Comparison of ENCODE assay signal across 24 cellular contexts in genomic region chr6:166742981-166743380, GRCh38.
"Had no signal": no experiment of that assay in that cellular context is flagged by ENCODE, and none has a peak within 500 bp of the region (broad histone marks: within the 10 kb centered on the region; RNA-seq: fewer than 3 reads in every experiment).

No MANE protein-coding gene starts in this region.

- DNase-seq: cortex of kidney; effector memory CD8-positive, alpha-beta T cell; gastrocnemius medialis; kidney; mucosa of descending colon; naive B cell; stimulated activated CD4-positive, alpha-beta T cell treated with anti-CD3 and anti-CD28 coated beads, Interleukin-12 subunit alpha, Interleukin-12 subunit beta, amount 100 ng/mL, for 4 hours; stimulated activated CD4-positive, alpha-beta T cell treated with anti-CD3 and anti-CD28 coated beads, Interleukin-1b, Interleukin-23, amount 100 ng/mL, for 48 hours; stimulated activated CD4-positive, alpha-beta T cell treated with anti-CD3 and anti-CD28 coated beads, Interleukin-4, amount 100 ng/mL, for 1 hour; stimulated activated CD8-positive, alpha-beta memory T cell treated with anti-CD3 and anti-CD28 coated beads, Interleukin-4, amount 100 ng/mL, for 48 hours; stimulated activated naive CD4-positive, alpha-beta T cell; stimulated activated naive CD8-positive, alpha-beta T cell treated with anti-CD3 and anti-CD28 coated beads, Interleukin-15, amount 100 ng/mL, for 72 hours; transverse colon had no signal

- H3K4me3 Mint-ChIP-seq: effector memory CD8-positive, alpha-beta T cell; memory B cell; naive B cell; nephron; stimulated activated naive CD8-positive, alpha-beta T cell treated with anti-CD3 and anti-CD28 coated beads, Interleukin-15, amount 100 ng/mL, for 72 hours had no signal

- H3K4me3 ChIP-seq: gastrocnemius medialis, lung, mucosa of descending colon, smooth muscle cell, suprapubic skin, transverse colon, vagina had no signal

- H3K4me1 ChIP-seq: gastrocnemius medialis, parathyroid adenoma, vagina had no signal

- H3K27me3 Mint-ChIP-seq: effector memory CD8-positive, alpha-beta T cell; memory B cell; stimulated activated naive CD8-positive, alpha-beta T cell treated with anti-CD3 and anti-CD28 coated beads, Interleukin-15, amount 100 ng/mL, for 72 hours had no signal

- H3K4me1 Mint-ChIP-seq: stimulated activated naive CD8-positive, alpha-beta T cell treated with anti-CD3 and anti-CD28 coated beads, Interleukin-15, amount 100 ng/mL, for 72 hours had no signal

- H3K9ac ChIP-seq: parathyroid adenoma had no signal

- H3K36me3 Mint-ChIP-seq: memory B cell, naive B cell had no signal

- H3K27ac Mint-ChIP-seq: effector memory CD8-positive, alpha-beta T cell; memory B cell; progenitor cell of endocrine pancreas; stimulated activated naive CD8-positive, alpha-beta T cell treated with anti-CD3 and anti-CD28 coated beads, Interleukin-15, amount 100 ng/mL, for 72 hours had no signal

- H3K9me3 ChIP-seq: gastrocnemius medialis, mucosa of descending colon, neutrophil, suprapubic skin, transverse colon, vagina had no signal

- H3K4me2 ChIP-seq: smooth muscle cell had no signal

- H3K27me3 ChIP-seq: gastrocnemius medialis, neutrophil, suprapubic skin, transverse colon, vagina had no signal

- ATAC-seq: effector memory CD8-positive, alpha-beta T cell; gastrocnemius medialis; left lobe of liver; mucosa of descending colon; sciatic nerve; stimulated activated naive CD8-positive, alpha-beta T cell treated with anti-CD3 and anti-CD28 coated beads, Interleukin-15, amount 100 ng/mL, for 72 hours had no signal

- H3K36me3 ChIP-seq: gastrocnemius medialis, neutrophil, suprapubic skin, transverse colon, vagina had no signal

- H2AFZ ChIP-seq: parathyroid adenoma had no signal

- H3K9me3 Mint-ChIP-seq: effector memory CD8-positive, alpha-beta T cell; memory B cell; naive B cell; nephron; stimulated activated naive CD8-positive, alpha-beta T cell treated with anti-CD3 and anti-CD28 coated beads, Interleukin-15, amount 100 ng/mL, for 72 hours had no signal

- H3K79me2 ChIP-seq: parathyroid adenoma had no signal

- H3K27ac ChIP-seq: gastrocnemius medialis, neutrophil, parathyroid adenoma, suprapubic skin, vagina had no signal
